ENCODE assay signal across 19 cellular contexts in genomic region chr12:72790273-72790672, GRCh38.
DNase-seq lines count a peak whose midpoint lies in the region; ATAC-seq and TF ChIP-seq lines count a peak whose summit lies in the region.
"Had no signal": no experiment of that assay in that cellular context is flagged by ENCODE, and none has a peak within 500 bp of the region (broad histone marks: within the 10 kb centered on the region; RNA-seq: fewer than 3 reads in every experiment).

No MANE protein-coding gene starts in this region.

- H3K4me3 Mint-ChIP-seq in HFFc6 = no peak overlapping the region
- H3K4me3 Mint-ChIP-seq: GM23338 had no signal

- no peak for TF ChIP-seq POLR2A in stomach (IDR thresholded peaks at IDR 0.05)

- peaks cover 4% of the 10 kb centered on the region; the same call in 1 of the 2 replicates for H3K9me3 Mint-ChIP-seq in HFFc6

- no peak overlapping the region for H3K4me3 ChIP-seq in stomach
- H3K4me3 ChIP-seq: GM23338, PC-9 had no signal

- H3K9me3 ChIP-seq in stomach = peaks cover 0 to under 1% (median 0%) of the 10 kb centered on the region in 4 donors

- no peaks in the 10 kb centered on the region for H3K36me3 ChIP-seq in stomach

- H3K27ac ChIP-seq in foreskin keratinocyte = no peak overlapping the region
- no peak overlapping the region for H3K27ac ChIP-seq in stomach
- H3K27ac ChIP-seq: PC-9 had no signal

- TF ChIP-seq CTCF in HFFc6 (IDR thresholded peaks at IDR 0.05) (no peak), foreskin keratinocyte (conservative IDR thresholded peaks at IDR 0.05) (no peak), stomach (IDR thresholded peaks at IDR 0.05) (no peak)

- H3K4me1 Mint-ChIP-seq in HFFc6 (ENCODE audit: low read depth) = peaks cover 10% of the 10 kb centered on the region
- H3K4me1 Mint-ChIP-seq: GM23338 had no signal

- intact Hi-C loops in stomach (cut with DNase I; ENCODE audit: low total_unique reads) = no loop called here

- H3K27ac Mint-ChIP-seq in HFFc6 = no peak overlapping the region
- H3K27ac Mint-ChIP-seq: GM23338 had no signal

- no peaks in the 10 kb centered on the region for H3K27me3 Mint-ChIP-seq in HFFc6 (ENCODE audit: insufficient read depth)

- DNase-seq in A172 (ENCODE audit: low spot score) (peak; percentile 60), HFFc6 (peak; percentile 48), RKO (ENCODE audit: low spot score) (peak; percentile 31), foreskin keratinocyte (peak in 1 of 2 donors; percentile 63), UCSD-AML1 (lab: John Stamatoyannopoulos, UW; ENCODE audit: unreplicated experiment) (no peak), stomach (no peak), NCI-H146 (lab: John Stamatoyannopoulos, UW) (no peak)
- DNase-seq: 8988T, C1 segment of cervical spinal cord, COR-L47, GDM1, IMR-90, NCI-H1436 treated with DMSO at 0.1 percent for 48 hours, NCI-H345, NCI-H526 treated with DMSO at 0.1 percent for 48 hours, Right ventricle myocardium superior had no signal

- H3K27me3 ChIP-seq in foreskin keratinocyte (no peaks in the 10 kb centered on the region), stomach (no peaks in the 10 kb centered on the region)

- 39 to 82% (median 80%) methylated on average over 1 of the region's 1 CpG for WGBS in stomach, 5 donors

- ATAC-seq in foreskin keratinocyte (peak; percentile 25), GM18517 (IDR thresholded peaks at IDR 0.05; ENCODE audit: unreplicated experiment) (no peak)
- ATAC-seq: GM23338 had no signal

- no peaks in the 10 kb centered on the region for H3K36me3 Mint-ChIP-seq in HFFc6 (ENCODE audit: low read depth)

- H3K4me1 ChIP-seq in foreskin keratinocyte (no peaks in the 10 kb centered on the region), stomach (no peaks in the 10 kb centered on the region)

- TF ChIP-seq EP300 in stomach (IDR thresholded peaks at IDR 0.05) = no peak

Comparison
In these comparisons a context has a peak if more than half of its experiments do, and no peak if none do; other contexts are left out.
1. DNase-seq: peak in A172 (single experiment), HFFc6 (single experiment) and RKO (single experiment); none in UCSD-AML1 (single experiment), stomach (single experiment) and NCI-H146 (single experiment).